8 cellular contexts compared by ENCODE assay signal in genomic region chr22:36546092-36546804, GRCh38. TPM values are rescaled to one million over a fixed set of nuclear protein-coding genes. Genes with fewer than 3 reads are reported as not detected.
A peak's percentile ranks its signal among the peaks of the same experiment; 100 is the strongest.
DNase-seq lines count a peak whose midpoint lies in the region; ATAC-seq and TF ChIP-seq lines count a peak whose summit lies in the region.

No MANE protein-coding gene starts in this region.

- peaks cover 23% of the 10 kb centered on the region in 2 donors for H3K27me3 Mint-ChIP-seq in natural killer cell (ENCODE audit: low read depth in 2 of 2)
- H3K27me3 Mint-ChIP-seq in natural killer cell treated with Interleukin-12 subunit alpha and Interleukin-12 subunit beta and Interleukin-15 and Interleukin-18, amount 100 ng/mL, for 72 hours, result peaks cover 7 to 16% of the 10 kb centered on the region in 2 donors
- peaks cover 5% of the 10 kb centered on the region for H3K27me3 Mint-ChIP-seq in activated CD4-positive, alpha-beta T cell treated with anti-CD3 and anti-CD28 coated beads, Interleukin-2, amount 10 ng/mL, durations not matched to agents 24 days and 14 days

- no peak overlapping the region for H3K4me3 Mint-ChIP-seq in natural killer cell
- no peak overlapping the region for H3K4me3 Mint-ChIP-seq in natural killer cell treated with Interleukin-12 subunit alpha and Interleukin-12 subunit beta and Interleukin-15 and Interleukin-18, amount 100 ng/mL, for 72 hours
- H3K4me3 Mint-ChIP-seq in activated CD4-positive, alpha-beta T cell treated with anti-CD3 and anti-CD28 coated beads, Interleukin-2, amount 10 ng/mL, durations not matched to agents 24 days and 14 days, result no peak overlapping the region

- DNase-seq in natural killer cell (no peak), NCI-H2081 (lab: John Stamatoyannopoulos, UW) (peak; percentile 53 to 58), fibroblast of the aortic adventitia (ENCODE audit: low read depth) (peak; percentile 57), pons (ENCODE audit: low spot score) (peak; percentile 31), middle frontal gyrus (ENCODE audit: extremely low spot score, low spot score) (no peak)
- DNase-seq in natural killer cell treated with Interleukin-12 subunit alpha and Interleukin-12 subunit beta and Interleukin-15 and Interleukin-18, amount 100 ng/mL, for 72 hours (ENCODE audit: low spot score), result no peak
- DNase-seq in activated CD4-positive, alpha-beta T cell treated with anti-CD3 and anti-CD28 coated beads, Interleukin-2, amount 10 ng/mL, durations not matched to agents 24 days and 14 days, result peak; percentile 80

- peaks cover 0 to 5% of the 10 kb centered on the region in 2 donors for H3K4me1 Mint-ChIP-seq in natural killer cell
- no peaks in the 10 kb centered on the region for H3K4me1 Mint-ChIP-seq in natural killer cell treated with Interleukin-12 subunit alpha and Interleukin-12 subunit beta and Interleukin-15 and Interleukin-18, amount 100 ng/mL, for 72 hours (ENCODE audit: low read depth in 2 of 2)
- peaks cover 32% of the 10 kb centered on the region for H3K4me1 Mint-ChIP-seq in activated CD4-positive, alpha-beta T cell treated with anti-CD3 and anti-CD28 coated beads, Interleukin-2, amount 10 ng/mL, durations not matched to agents 24 days and 14 days

- no peak overlapping the region for H3K27ac Mint-ChIP-seq in natural killer cell
- H3K27ac Mint-ChIP-seq in natural killer cell treated with Interleukin-12 subunit alpha and Interleukin-12 subunit beta and Interleukin-15 and Interleukin-18, amount 100 ng/mL, for 72 hours, result no peak overlapping the region
- H3K27ac Mint-ChIP-seq in activated CD4-positive, alpha-beta T cell treated with anti-CD3 and anti-CD28 coated beads, Interleukin-2, amount 10 ng/mL, durations not matched to agents 24 days and 14 days, result no peak overlapping the region

- H3K36me3 Mint-ChIP-seq in natural killer cell, result no peaks in the 10 kb centered on the region
- H3K36me3 Mint-ChIP-seq in natural killer cell treated with Interleukin-12 subunit alpha and Interleukin-12 subunit beta and Interleukin-15 and Interleukin-18, amount 100 ng/mL, for 72 hours, result no peaks in the 10 kb centered on the region
- no peaks in the 10 kb centered on the region for H3K36me3 Mint-ChIP-seq in activated CD4-positive, alpha-beta T cell treated with anti-CD3 and anti-CD28 coated beads, Interleukin-2, amount 10 ng/mL, durations not matched to agents 24 days and 14 days (ENCODE audit: low read depth)

- intact Hi-C loops in natural killer cell (cut with micrococcal nuclease), result no loop called here
- intact Hi-C loops in activated CD4-positive, alpha-beta T cell treated with anti-CD3 and anti-CD28 coated beads, Interleukin-2, amount 10 ng/mL, durations not matched to agents 24 days and 14 days (cut with micrococcal nuclease), result loop anchor here (1.0 to 10.0 kb wide), 4 partner anchors 236 to 499 kb away; no protein-coding TSS in a partner anchor

- H3K4me3 ChIP-seq in fibroblast of the aortic adventitia (ENCODE audit: low read depth, low read length), result no peak overlapping the region

- ATAC-seq in natural killer cell (peak in 2 of 3 donors; percentile 62 to 68), HG03025 (IDR thresholded peaks at IDR 0.05; ENCODE audit: low FRiP score, unreplicated experiment) (no peak)
- ATAC-seq in natural killer cell treated with Interleukin-12 subunit alpha and Interleukin-12 subunit beta and Interleukin-15 and Interleukin-18, amount 100 ng/mL, for 72 hours, result no peak

- H3K9me3 Mint-ChIP-seq in natural killer cell, result no peaks in the 10 kb centered on the region
- no peaks in the 10 kb centered on the region for H3K9me3 Mint-ChIP-seq in natural killer cell treated with Interleukin-12 subunit alpha and Interleukin-12 subunit beta and Interleukin-15 and Interleukin-18, amount 100 ng/mL, for 72 hours
- H3K9me3 Mint-ChIP-seq in activated CD4-positive, alpha-beta T cell treated with anti-CD3 and anti-CD28 coated beads, Interleukin-2, amount 10 ng/mL, durations not matched to agents 24 days and 14 days, result no peaks in the 10 kb centered on the region

- peak; percentile 21 for TF ChIP-seq CTCF in natural killer cell (IDR thresholded peaks at IDR 0.05)
- TF ChIP-seq CTCF in fibroblast of the aortic adventitia (IDR thresholded peaks at IDR 0.05; ENCODE audit: insufficient read depth, low read length), result peak; percentile 58

RNA-seq across cellular contexts. Expression of gene EIF3D, which starts 17.3 kb away (rescaled TPM):
- total RNA-seq in natural killer cell (100 to 1,000 TPM; 205 to 251 (median 215) TPM), fibroblast of the aortic adventitia (ENCODE audit: low replicate concordance) (302 and 336 TPM in 2 replicates)
- 100 to 1,000 TPM; 248 to 321 TPM for total RNA-seq in natural killer cell treated with Interleukin-12 subunit alpha and Interleukin-12 subunit beta and Interleukin-15 and Interleukin-18, amount 100 ng/mL, for 72 hours
- 353 and 367 TPM in 2 replicates for total RNA-seq in activated CD4-positive, alpha-beta T cell treated with anti-CD3 and anti-CD28 coated beads, Interleukin-2, amount 10 ng/mL, durations not matched to agents 24 days and 14 days

RNA-seq across cellular contexts. Expression of gene FOXRED2, which starts 39.4 kb away (rescaled TPM):
- 1 to 10 TPM; 1.7 to 2.0 (median 1.9) TPM for total RNA-seq in natural killer cell
- 10 to 100 TPM in 1 of 2 donors, 1 to 10 TPM in 1; 6.5 to 25.5 TPM for total RNA-seq in natural killer cell treated with Interleukin-12 subunit alpha and Interleukin-12 subunit beta and Interleukin-15 and Interleukin-18, amount 100 ng/mL, for 72 hours
- 25.4 and 26.3 TPM in 2 replicates for total RNA-seq in activated CD4-positive, alpha-beta T cell treated with anti-CD3 and anti-CD28 coated beads, Interleukin-2, amount 10 ng/mL, durations not matched to agents 24 days and 14 days
- total RNA-seq in fibroblast of the aortic adventitia (ENCODE audit: low replicate concordance), result 27.8 and 28.1 TPM in 2 replicates

Comparison
In these comparisons a context has a peak if more than half of its experiments do, and no peak if none do; other contexts are left out.
1. ATAC-seq: peak in natural killer cell (2 of 3); none in natural killer cell treated with Interleukin-12 subunit alpha and Interleukin-12 subunit beta and Interleukin-15 and Interleukin-18, amount 100 ng/mL, for 72 hours (0 of 2) and HG03025 (single experiment).
2. DNase-seq: peak in NCI-H2081 (2 of 2), activated CD4-positive, alpha-beta T cell treated with anti-CD3 and anti-CD28 coated beads, Interleukin-2, amount 10 ng/mL, durations not matched to agents 24 days and 14 days (single experiment), fibroblast of the aortic adventitia (single experiment) and pons (single experiment); none in natural killer cell (single experiment), natural killer cell treated with Interleukin-12 subunit alpha and Interleukin-12 subunit beta and Interleukin-15 and Interleukin-18, amount 100 ng/mL, for 72 hours (single experiment) and middle frontal gyrus (single experiment).